In genomic region chr17:69534235-69534621, GRCh38 we compare ENCODE assay signal across 15 cellular contexts.
DNase-seq lines count a peak whose midpoint lies in the region; TF ChIP-seq lines count a peak whose summit lies in the region.
"Had no signal": no experiment of that assay in that cellular context is flagged by ENCODE, and none has a peak within 500 bp of the region (broad histone marks: within the 10 kb centered on the region; RNA-seq: fewer than 3 reads in every experiment).

No MANE protein-coding gene starts in this region.

- H3K4me3 ChIP-seq in Caco-2 (ENCODE audit: low read depth, low read length) (no peak overlapping the region), HUES48 (ENCODE audit: low read depth, low read length) (no peak overlapping the region), endocrine pancreas (ENCODE audit: control insufficient read depth, insufficient read depth, low read length) (peak overlapping the region; percentile 32), Karpas-422 (ENCODE audit: low read length) (no peak overlapping the region), transverse colon (no peak overlapping the region)

- no peaks in the 10 kb centered on the region for H3K9me2 ChIP-seq in Karpas-422 (replicated peaks; ENCODE audit: insufficient read depth, low read length)

- H4K20me1 ChIP-seq in Karpas-422 (ENCODE audit: insufficient read depth, low read depth, low read length): no peaks in the 10 kb centered on the region

- H3K36me3 ChIP-seq in Caco-2 (ENCODE audit: control insufficient read depth, insufficient read depth, low read length) (no peaks in the 10 kb centered on the region), HUES48 (ENCODE audit: control insufficient read depth, insufficient read depth, low read length) (peaks cover 15% of the 10 kb centered on the region; the same call in 1 of the 2 replicates), endocrine pancreas (ENCODE audit: control insufficient read depth, insufficient read depth, low read length) (no peaks in the 10 kb centered on the region), Karpas-422 (ENCODE audit: insufficient read depth, low read length) (peaks cover 35% of the 10 kb centered on the region; the same call in 1 of the 2 replicates), transverse colon (peaks cover 0 to 6% (median 0%) of the 10 kb centered on the region in 4 donors)

- H3K9me3 ChIP-seq in Caco-2 (no peaks in the 10 kb centered on the region), HUES48 (ENCODE audit: control insufficient read depth, insufficient read depth, low read length) (no peaks in the 10 kb centered on the region), endocrine pancreas (ENCODE audit: control insufficient read depth, low read length) (no peaks in the 10 kb centered on the region), Karpas-422 (ENCODE audit: low read length) (no peaks in the 10 kb centered on the region), transverse colon (no peaks in the 10 kb centered on the region)

- H3K27ac ChIP-seq in HUES48 (ENCODE audit: low read depth, low read length) (peak overlapping the region; percentile 43), Karpas-422 (ENCODE audit: low read length) (no peak overlapping the region), transverse colon (no peak overlapping the region)
- H3K27ac ChIP-seq: KMS-11 had no signal

- H3K79me2 ChIP-seq in Karpas-422 (ENCODE audit: low read length): no peaks in the 10 kb centered on the region

- CTCF ChIA-PET in Caco-2 (lab: Charles Lee) (interaction anchor here (0.7 kb wide), 1 partner anchor 1152 kb away, joined by 3 read pairs; no protein-coding TSS in a partner anchor), HEK293T (lab: Yijun Ruan, JAX) (interaction anchor here (0.6 to 0.7 kb wide), 2 partner anchors 35 to 60 kb away, joined by 4 read pairs; no protein-coding TSS in a partner anchor)

- WGBS in transverse colon (ENCODE audit: low coverage in 1 of 2), 2 donors: 88 to 97% methylated on average over 4 to 5 of the region's 5 CpGs

- in situ Hi-C loops in transverse colon (cut with MboI; ENCODE audit: low pct_ligation_motif_present in 1 of 4, low pct_unique_long_range_greater_than_20kb in 1 of 4, low sequenced_read_pairs in 3 of 4): no loop called here

- DNase-seq in Caco-2: no peak
- DNase-seq in nephron progenitor cell: no peak
- DNase-seq in Karpas-422: no peak
- no peak for DNase-seq in HEK293T (ENCODE audit: extremely low spot score)
- DNase-seq in transverse colon: no peak
- DNase-seq: 8988T; C1 segment of cervical spinal cord; CD4-positive, alpha-beta T cell; DMS79; EL; GOT3 had no signal

- H3K9me3 Mint-ChIP-seq in Caco-2 (ENCODE audit: unreplicated experiment): no peaks in the 10 kb centered on the region
- no peaks in the 10 kb centered on the region for H3K9me3 Mint-ChIP-seq in nephron progenitor cell
- H3K9me3 Mint-ChIP-seq: CD4-positive, alpha-beta T cell had no signal

- H3K27me3 Mint-ChIP-seq in Caco-2 (ENCODE audit: insufficient read depth, unreplicated experiment): no peaks in the 10 kb centered on the region
- H3K27me3 Mint-ChIP-seq in nephron progenitor cell (ENCODE audit: low read depth, poor library complexity): no peaks in the 10 kb centered on the region
- H3K27me3 Mint-ChIP-seq: B cell; CD4-positive, alpha-beta T cell had no signal

- TF ChIP-seq CTCF in Caco-2 (IDR thresholded peaks at IDR 0.05; ENCODE audit: insufficient read depth in 1 of 2, low read depth in 1 of 2, low read length in 1 of 2, severe bottlenecking in 1 of 2, unreplicated experiment in 1 of 2) (no peak), nephron progenitor cell (IDR thresholded peaks at IDR 0.05) (no peak), transverse colon (IDR thresholded peaks at IDR 0.05) (no peak)

- H3K4me3 Mint-ChIP-seq in Caco-2 (ENCODE audit: unreplicated experiment): no peak overlapping the region
- no peak overlapping the region for H3K4me3 Mint-ChIP-seq in nephron progenitor cell
- H3K4me3 Mint-ChIP-seq: B cell; CD4-positive, alpha-beta T cell had no signal

- no peaks in the 10 kb centered on the region for H3K4me1 ChIP-seq in Caco-2
- H3K4me1 ChIP-seq in HUES48 (ENCODE audit: control insufficient read depth, insufficient read depth, low read length): peaks cover 21% of the 10 kb centered on the region
- no peaks in the 10 kb centered on the region for H3K4me1 ChIP-seq in endocrine pancreas (ENCODE audit: control insufficient read depth, insufficient read depth, low read length)
- H3K4me1 ChIP-seq in Karpas-422 (ENCODE audit: low read length): no peaks in the 10 kb centered on the region
- peaks cover 0 to 4% (median 1%) of the 10 kb centered on the region in 4 donors for H3K4me1 ChIP-seq in transverse colon

- H2AFZ ChIP-seq in Karpas-422 (ENCODE audit: low read length): no peak overlapping the region

- TF ChIP-seq POLR2A in transverse colon (IDR thresholded peaks at IDR 0.05): no peak

- BruUV-seq in Caco-2 (replicated peaks; lab: Mats Ljungman, UMichigan): no TSS peak

- no peak for TF ChIP-seq EP300 in transverse colon (IDR thresholded peaks at IDR 0.05; ENCODE audit: low read depth)

- H3K27ac Mint-ChIP-seq in Caco-2 (ENCODE audit: unreplicated experiment): peak overlapping the region; percentile 12
- H3K27ac Mint-ChIP-seq in nephron progenitor cell: peak overlapping the region; percentile 50
- H3K27ac Mint-ChIP-seq: B cell; CD4-positive, alpha-beta T cell had no signal

- no peak overlapping the region for H3K4me2 ChIP-seq in Karpas-422 (ENCODE audit: low read depth, low read length, poor library complexity, severe bottlenecking)
- H3K4me2 ChIP-seq: KMS-11 had no signal

- no peak overlapping the region for H3K9ac ChIP-seq in HUES48 (ENCODE audit: low read depth, low read length)
- H3K9ac ChIP-seq in endocrine pancreas (ENCODE audit: control insufficient read depth, insufficient read depth, low read length): no peak overlapping the region
- no peak overlapping the region for H3K9ac ChIP-seq in Karpas-422 (ENCODE audit: low read length)
- H3K9ac ChIP-seq: KMS-11 had no signal

- H3K27me3 ChIP-seq in Caco-2 (replicated peaks; ENCODE audit: control insufficient read depth, insufficient read depth, low read length) (no peaks in the 10 kb centered on the region), HUES48 (ENCODE audit: control insufficient read depth, insufficient read depth, low read length) (no peaks in the 10 kb centered on the region), endocrine pancreas (ENCODE audit: control insufficient read depth, insufficient read depth, low read length) (no peaks in the 10 kb centered on the region), Karpas-422 (ENCODE audit: low read length) (no peaks in the 10 kb centered on the region), transverse colon (no peaks in the 10 kb centered on the region)

- H3K36me3 Mint-ChIP-seq in Caco-2 (ENCODE audit: insufficient read depth, unreplicated experiment) (no peaks in the 10 kb centered on the region), nephron progenitor cell (ENCODE audit: low read depth) (peaks cover 92% of the 10 kb centered on the region)

- intact Hi-C loops in Caco-2 (cut with micrococcal nuclease; ENCODE audit: unreplicated experiment) (no loop called here), transverse colon (cut with DNase I; ENCODE audit: low total_unique reads) (no loop called here)

- peaks cover 7% of the 10 kb centered on the region for H3K4me1 Mint-ChIP-seq in Caco-2 (ENCODE audit: low read depth, unreplicated experiment)
- peaks cover 3% of the 10 kb centered on the region for H3K4me1 Mint-ChIP-seq in nephron progenitor cell
- H3K4me1 Mint-ChIP-seq: B cell had no signal

- POLR2A ChIA-PET in Caco-2 (lab: Charles Lee) (no interaction called here), HEK293T (lab: Yijun Ruan, JAX) (no interaction called here)

TF ChIP-seq in HEK293T, 16 proteins besides CTCF, POLR2A, EP300 and RAD21:
- TF ChIP-seq L3MBTL2 (conservative IDR thresholded peaks at IDR 0.05) (no peak), PKNOX1 (IDR thresholded peaks at IDR 0.05) (no peak), NFRKB (IDR thresholded peaks at IDR 0.05) (no peak), SUZ12 (IDR thresholded peaks at IDR 0.05) (no peak), BHLHE40 (IDR thresholded peaks at IDR 0.05; ENCODE audit: borderline replicate concordance) (no peak), ZNF384 (IDR thresholded peaks at IDR 0.05) (no peak), FOXA1 (IDR thresholded peaks at IDR 0.05) (no peak), CTBP1 (IDR thresholded peaks at IDR 0.05; ENCODE audit: borderline replicate concordance) (no peak), SP1 (IDR thresholded peaks at IDR 0.05) (no peak), FOXM1 (IDR thresholded peaks at IDR 0.05; ENCODE audit: borderline replicate concordance) (no peak), LEF1 (IDR thresholded peaks at IDR 0.05; ENCODE audit: borderline replicate concordance) (no peak), FOXK2 (IDR thresholded peaks at IDR 0.05) (no peak), HDGF (IDR thresholded peaks at IDR 0.05; ENCODE audit: borderline replicate concordance) (no peak), TARDBP (IDR thresholded peaks at IDR 0.05) (no peak), ELF4 (IDR thresholded peaks at IDR 0.05) (no peak), ARNT (IDR thresholded peaks at IDR 0.05) (no peak)
